ENCODE assay signal across 14 cellular contexts in the genomic region with DNA sequence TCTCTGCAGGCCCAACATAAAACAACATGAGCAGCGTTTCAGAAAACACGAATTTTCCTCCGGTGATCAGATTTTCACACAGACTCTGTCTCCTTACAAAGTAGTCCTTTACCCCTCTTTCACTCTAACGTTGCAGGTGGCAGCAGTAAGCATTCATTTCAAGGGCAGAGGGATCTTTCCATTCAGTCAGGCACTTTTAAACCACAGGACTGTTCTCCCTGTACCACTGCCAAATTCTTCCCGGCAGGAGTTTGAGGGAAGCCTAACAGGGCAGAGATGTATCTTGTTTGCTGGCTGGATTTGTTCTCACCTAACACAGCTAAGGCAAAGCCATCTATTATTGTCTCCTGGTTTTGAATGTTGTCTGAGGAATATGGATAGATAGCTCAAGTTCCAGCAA.
DNase-seq lines count a peak whose midpoint lies in the region; ATAC-seq and TF ChIP-seq lines count a peak whose summit lies in the region.
"Had no signal": no experiment of that assay in that cellular context is flagged by ENCODE, and none has a peak within 500 bp of the region (broad histone marks: within the 10 kb centered on the region; RNA-seq: fewer than 3 reads in every experiment).

No MANE protein-coding gene starts in this region.

- CTCF ChIA-PET in PC-3 (lab: Charles Lee): no interaction called here

- H3K27ac ChIP-seq in cardiac muscle cell (no peak overlapping the region), right cardiac atrium (ENCODE audit: low read length) (no peak overlapping the region), left lung (peak overlapping the region in 1 of 2 donors; percentile 26), PC-3 (ENCODE audit: low read length) (no peak overlapping the region)
- H3K27ac ChIP-seq: adrenal gland, gastrocnemius medialis had no signal

- BruUV-seq in PC-3 (replicated peaks; lab: Mats Ljungman, UMichigan): no TSS peak

- no peaks in the 10 kb centered on the region for H3K4me1 ChIP-seq in cardiac muscle cell (ENCODE audit: low read depth)
- no peaks in the 10 kb centered on the region for H3K4me1 ChIP-seq in right cardiac atrium (ENCODE audit: control insufficient read depth, insufficient read depth, low read length)
- peaks cover 0 to 6% of the 10 kb centered on the region in 2 donors for H3K4me1 ChIP-seq in left lung
- H3K4me1 ChIP-seq in PC-3 (ENCODE audit: insufficient read depth, low read length): no peaks in the 10 kb centered on the region
- H3K4me1 ChIP-seq: adrenal gland, gastrocnemius medialis had no signal

- H3K4me3 ChIP-seq in cardiac muscle cell: no peak overlapping the region
- H3K4me3 ChIP-seq in right cardiac atrium (ENCODE audit: low read length): no peak overlapping the region
- no peak overlapping the region for H3K4me3 ChIP-seq in left lung
- no peak overlapping the region for H3K4me3 ChIP-seq in PC-3 (ENCODE audit: low read length)
- H3K4me3 ChIP-seq: adrenal gland, gastrocnemius medialis had no signal

- H3K79me2 ChIP-seq in PC-3 (ENCODE audit: low read length): no peaks in the 10 kb centered on the region

- 56% methylated on average over 5 of the region's 5 CpGs for WGBS in right cardiac atrium

- ATAC-seq in right cardiac atrium: no peak
- peak; percentile 83 for ATAC-seq in left lung
- no peak for ATAC-seq in PC-3
- ATAC-seq: gastrocnemius medialis had no signal

- DNase-seq in cardiac muscle cell (ENCODE audit: low read depth in 1 of 2, low spot score in 1 of 2) (peak; percentile 13 to 14), right cardiac atrium (no peak), RPMI8226 (peak; percentile 11), left lung (peak in 1 of 2 donors; percentile 34), NCI-H446 (lab: John Stamatoyannopoulos, UW) (no peak), cortex of kidney (lab: John Stamatoyannopoulos, UW) (no peak), PC-3 (no peak)
- no peak for DNase-seq in activated naive CD4-positive, alpha-beta T cell (lab: John Stamatoyannopoulos, UW)
- DNase-seq: adrenal gland; CD4-positive, CD25-positive, alpha-beta regulatory T cell; gastrocnemius medialis; NCI-H1436; NCI-H524; SW 1271 had no signal

- no peak overlapping the region for H3K4me2 ChIP-seq in PC-3 (ENCODE audit: low read length)

- H3K9ac ChIP-seq in PC-3 (ENCODE audit: low read length): no peak overlapping the region

- H2AFZ ChIP-seq in PC-3 (ENCODE audit: low read length): no peak overlapping the region

- H3K27me3 ChIP-seq in cardiac muscle cell: no peaks in the 10 kb centered on the region
- no peaks in the 10 kb centered on the region for H3K27me3 ChIP-seq in right cardiac atrium (ENCODE audit: control insufficient read depth, insufficient read depth)
- H3K27me3 ChIP-seq in left lung: no peaks in the 10 kb centered on the region
- no peaks in the 10 kb centered on the region for H3K27me3 ChIP-seq in PC-3 (ENCODE audit: low read length)
- H3K27me3 ChIP-seq: adrenal gland, gastrocnemius medialis had no signal

- intact Hi-C loops in right cardiac atrium (cut with DNase I) (no loop called here), left lung (cut with DNase I) (no loop called here), PC-3 (cut with micrococcal nuclease) (no loop called here)

- no peaks in the 10 kb centered on the region for H3F3A ChIP-seq in PC-3 (ENCODE audit: low read length, unreplicated experiment)

- no peaks in the 10 kb centered on the region for H3K9me2 ChIP-seq in PC-3 (replicated peaks; ENCODE audit: low read length)

- H3K9me3 ChIP-seq in cardiac muscle cell (ENCODE audit: low read depth): no peaks in the 10 kb centered on the region
- H3K9me3 ChIP-seq in right cardiac atrium (ENCODE audit: control insufficient read depth, low read length): no peaks in the 10 kb centered on the region
- no peaks in the 10 kb centered on the region for H3K9me3 ChIP-seq in left lung
- no peaks in the 10 kb centered on the region; the same call in 1 of the 2 replicates for H3K9me3 ChIP-seq in PC-3 (ENCODE audit: low read length)
- H3K9me3 ChIP-seq: adrenal gland, gastrocnemius medialis had no signal

- H3K36me3 ChIP-seq in cardiac muscle cell (no peaks in the 10 kb centered on the region), left lung (no peaks in the 10 kb centered on the region), PC-3 (ENCODE audit: low read depth, low read length) (no peaks in the 10 kb centered on the region)
- H3K36me3 ChIP-seq: adrenal gland, gastrocnemius medialis had no signal

- H4K20me1 ChIP-seq in PC-3 (ENCODE audit: low read length): no peaks in the 10 kb centered on the region

- POLR2A ChIA-PET in PC-3 (lab: Charles Lee; ENCODE audit: unreplicated experiment): no interaction called here

- TF ChIP-seq CTCF in cardiac muscle cell (IDR thresholded peaks at IDR 0.05; ENCODE audit: low read depth, low read length) (no peak), left lung (IDR thresholded peaks at IDR 0.05) (no peak), PC-3 (conservative IDR thresholded peaks at IDR 0.05; ENCODE audit: low read depth, low read length) (no peak)

Comparison
In these comparisons a context has a peak if more than half of its experiments do, and no peak if none do; other contexts are left out.
1. DNase-seq: peak in cardiac muscle cell (2 of 2) and RPMI8226 (single experiment); none in right cardiac atrium (0 of 3), NCI-H446 (0 of 2), activated naive CD4-positive, alpha-beta T cell (0 of 4), cortex of kidney (single experiment) and PC-3 (single experiment).